Comparison of ENCODE assay signal across 1 cellular context in the genomic region with DNA sequence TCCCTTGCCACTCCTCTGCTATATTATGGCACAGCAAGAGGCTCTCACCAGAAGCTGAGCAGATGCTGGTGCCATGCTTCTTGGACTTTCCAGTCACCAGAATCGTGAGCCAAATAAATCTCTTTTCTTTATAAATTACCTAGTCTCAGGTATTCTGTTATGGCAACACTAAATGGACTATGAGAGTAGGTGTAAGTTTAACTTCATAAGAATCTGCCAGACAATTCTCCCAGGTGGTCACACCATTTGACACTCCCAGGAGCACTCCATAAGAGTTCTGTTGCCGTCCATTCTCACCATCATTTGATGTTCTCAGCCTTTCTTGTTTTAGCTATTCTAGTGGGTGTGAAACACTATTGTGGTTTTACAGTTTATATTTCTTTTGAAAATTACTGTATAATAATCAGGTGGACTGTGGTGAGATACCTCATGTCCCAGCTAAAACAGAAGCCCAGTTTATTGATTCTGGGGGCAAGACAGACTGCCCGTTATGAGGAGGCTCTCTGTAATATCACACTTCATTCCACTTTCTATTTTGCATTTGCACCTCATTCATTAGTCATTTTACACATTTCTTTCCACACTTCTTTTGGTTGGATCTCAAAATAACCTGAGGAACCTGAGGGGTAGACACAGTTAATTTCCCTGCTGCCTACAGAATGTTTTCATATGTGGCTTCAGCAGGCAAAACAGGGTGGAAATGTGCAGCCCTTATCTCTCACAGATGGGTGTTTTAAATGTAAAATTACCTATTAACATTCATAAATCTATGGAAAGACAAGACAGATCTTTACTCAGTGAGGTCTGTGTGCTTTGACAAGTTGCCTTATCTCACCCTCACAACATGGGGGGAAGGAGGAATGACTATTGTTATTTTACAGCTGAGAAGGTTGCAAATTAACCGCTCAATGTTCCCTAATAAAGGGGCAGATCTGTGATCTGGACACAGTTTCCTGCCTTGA.
TF ChIP-seq lines count a peak whose summit lies in the region.

No MANE protein-coding gene starts in this region.

TF ChIP-seq in K562, 482 proteins besides CTCF, POLR2A, EP300 and RAD21 (continued from another document and continues in another):
- TF ChIP-seq, protein P1, sequence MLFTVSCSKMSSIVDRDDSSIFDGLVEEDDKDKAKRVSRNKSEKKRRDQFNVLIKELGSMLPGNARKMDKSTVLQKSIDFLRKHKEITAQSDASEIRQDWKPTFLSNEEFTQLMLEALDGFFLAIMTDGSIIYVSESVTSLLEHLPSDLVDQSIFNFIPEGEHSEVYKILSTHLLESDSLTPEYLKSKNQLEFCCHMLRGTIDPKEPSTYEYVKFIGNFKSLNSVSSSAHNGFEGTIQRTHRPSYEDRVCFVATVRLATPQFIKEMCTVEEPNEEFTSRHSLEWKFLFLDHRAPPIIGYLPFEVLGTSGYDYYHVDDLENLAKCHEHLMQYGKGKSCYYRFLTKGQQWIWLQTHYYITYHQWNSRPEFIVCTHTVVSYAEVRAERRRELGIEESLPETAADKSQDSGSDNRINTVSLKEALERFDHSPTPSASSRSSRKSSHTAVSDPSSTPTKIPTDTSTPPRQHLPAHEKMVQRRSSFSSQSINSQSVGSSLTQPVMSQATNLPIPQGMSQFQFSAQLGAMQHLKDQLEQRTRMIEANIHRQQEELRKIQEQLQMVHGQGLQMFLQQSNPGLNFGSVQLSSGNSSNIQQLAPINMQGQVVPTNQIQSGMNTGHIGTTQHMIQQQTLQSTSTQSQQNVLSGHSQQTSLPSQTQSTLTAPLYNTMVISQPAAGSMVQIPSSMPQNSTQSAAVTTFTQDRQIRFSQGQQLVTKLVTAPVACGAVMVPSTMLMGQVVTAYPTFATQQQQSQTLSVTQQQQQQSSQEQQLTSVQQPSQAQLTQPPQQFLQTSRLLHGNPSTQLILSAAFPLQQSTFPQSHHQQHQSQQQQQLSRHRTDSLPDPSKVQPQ (CRISPR knock-in tag; IDR thresholded peaks at IDR 0.05; ENCODE audit: borderline replicate concordance): no peak
- TF ChIP-seq POLR2B (IDR thresholded peaks at IDR 0.05; ENCODE audit: low read depth, partially characterized antibody) (no peak), OTX1 (CRISPR knock-in tag; IDR thresholded peaks at IDR 0.05) (no peak), MAFK (IDR thresholded peaks at IDR 0.05; ENCODE audit: low read length) (peak; percentile 62), KDM1A (IDR thresholded peaks at IDR 0.05) (peak; percentile 84 to 91), TAF9B (IDR thresholded peaks at IDR 0.05; ENCODE audit: partially characterized antibody) (peak; percentile 82), ZNF41 (CRISPR knock-in tag; conservative IDR thresholded peaks at IDR 0.05) (no peak), ZNF143 (CRISPR knock-in tag; IDR thresholded peaks at IDR 0.05) (no peak), POLR3A (IDR thresholded peaks at IDR 0.05; ENCODE audit: borderline replicate concordance, extremely low read depth, insufficient read depth, insufficient read length) (no peak), ZBED1 (IDR thresholded peaks at IDR 0.05) (peak; percentile 88), TEAD2 (tag; IDR thresholded peaks at IDR 0.05) (no peak), ZNF140 (CRISPR knock-in tag; IDR thresholded peaks at IDR 0.05) (no peak), CBX1 (IDR thresholded peaks at IDR 0.05; ENCODE audit: low read depth) (no peak), ZNF274 (IDR thresholded peaks at IDR 0.05; ENCODE audit: borderline replicate concordance, low read depth, low read length) (peak; percentile 62; the same call in 1 of the 2 replicates), EHMT2 (IDR thresholded peaks at IDR 0.05) (peak; percentile 95), TCF3 (CRISPR knock-in tag; IDR thresholded peaks at IDR 0.05) (peak; percentile 98), ETV1 (tag; conservative IDR thresholded peaks at IDR 0.05; ENCODE audit: low read depth) (peak; percentile 79), TOE1 (IDR thresholded peaks at IDR 0.05; ENCODE audit: borderline replicate concordance) (peak; percentile 35; the same call in 1 of the 2 replicates), TOE1 (CRISPR knock-in tag; IDR thresholded peaks at IDR 0.05; ENCODE audit: borderline replicate concordance, low read depth) (no peak), SNRNP70 (optimal IDR thresholded peaks at IDR 0.05; ENCODE audit: low read depth, low read length) (no peak), RBM34 (IDR thresholded peaks at IDR 0.05; ENCODE audit: borderline replicate concordance, insufficient read depth, low read length) (no peak), MAZ (CRISPR knock-in tag; conservative IDR thresholded peaks at IDR 0.05 in 1 of 2, IDR thresholded peaks at IDR 0.05 in 1 of 2) (peak; percentile 68 to 77; a peak in 3 of 4 replicates), HDAC6 (IDR thresholded peaks at IDR 0.05; ENCODE audit: low read depth, low read length) (no peak), HDGF (IDR thresholded peaks at IDR 0.05) (no peak), HEY1 (CRISPR knock-in tag; IDR thresholded peaks at IDR 0.05; ENCODE audit: borderline replicate concordance) (0 out of 2 replicates have a peak, but pooled peaks have one; percentile 82), EZH2 (IDR thresholded peaks at IDR 0.05; ENCODE audit: borderline replicate concordance, low read depth, low read length) (no peak; the same call in 1 of the 2 replicates), ZNF76 (CRISPR knock-in tag; IDR thresholded peaks at IDR 0.05; ENCODE audit: borderline replicate concordance) (peak; percentile 17; the same call in 1 of the 2 replicates), SMAD4 (CRISPR knock-in tag; conservative IDR thresholded peaks at IDR 0.05) (peak; percentile 94), BRCA1 (IDR thresholded peaks at IDR 0.05) (no peak), BRCA1 (CRISPR knock-in tag; IDR thresholded peaks at IDR 0.05) (no peak), MECOM (CRISPR knock-in tag; IDR thresholded peaks at IDR 0.05) (peak; percentile 89), BCOR (IDR thresholded peaks at IDR 0.05) (peak; percentile 57; the same call in 1 of the 2 replicates), TSC22D4 (tag; IDR thresholded peaks at IDR 0.05) (no peak), ZNF3 (CRISPR knock-in tag; IDR thresholded peaks at IDR 0.05) (no peak), PHB2 (IDR thresholded peaks at IDR 0.05; ENCODE audit: low read depth) (peak; percentile 89), MXI1 (IDR thresholded peaks at IDR 0.05; ENCODE audit: low read depth, low read length) (0 out of 2 replicates have a peak, but pooled peaks have one; percentile 63), RBM15 (IDR thresholded peaks at IDR 0.05; ENCODE audit: insufficient read depth, low read length) (no peak), XRCC3 (IDR thresholded peaks at IDR 0.05) (no peak), EWSR1 (IDR thresholded peaks at IDR 0.05; ENCODE audit: borderline replicate concordance, low read depth, partially characterized antibody) (no peak), ZNF23 (CRISPR knock-in tag; IDR thresholded peaks at IDR 0.05) (no peak), DMBX1 (CRISPR knock-in tag; IDR thresholded peaks at IDR 0.05; ENCODE audit: borderline replicate concordance) (peak; percentile 89), HMG20B (CRISPR knock-in tag; IDR thresholded peaks at IDR 0.05) (no peak), FOXA3 (CRISPR knock-in tag; conservative IDR thresholded peaks at IDR 0.05 in 1 of 2, IDR thresholded peaks at IDR 0.05 in 1 of 2) (peak; percentile 93 to 94)
- TF ChIP-seq, protein P2, sequence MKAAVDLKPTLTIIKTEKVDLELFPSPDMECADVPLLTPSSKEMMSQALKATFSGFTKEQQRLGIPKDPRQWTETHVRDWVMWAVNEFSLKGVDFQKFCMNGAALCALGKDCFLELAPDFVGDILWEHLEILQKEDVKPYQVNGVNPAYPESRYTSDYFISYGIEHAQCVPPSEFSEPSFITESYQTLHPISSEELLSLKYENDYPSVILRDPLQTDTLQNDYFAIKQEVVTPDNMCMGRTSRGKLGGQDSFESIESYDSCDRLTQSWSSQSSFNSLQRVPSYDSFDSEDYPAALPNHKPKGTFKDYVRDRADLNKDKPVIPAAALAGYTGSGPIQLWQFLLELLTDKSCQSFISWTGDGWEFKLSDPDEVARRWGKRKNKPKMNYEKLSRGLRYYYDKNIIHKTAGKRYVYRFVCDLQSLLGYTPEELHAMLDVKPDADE (conservative IDR thresholded peaks at IDR 0.05; ENCODE audit: control insufficient read depth, low read depth, low read length): no peak
- TF ChIP-seq, protein P3, sequence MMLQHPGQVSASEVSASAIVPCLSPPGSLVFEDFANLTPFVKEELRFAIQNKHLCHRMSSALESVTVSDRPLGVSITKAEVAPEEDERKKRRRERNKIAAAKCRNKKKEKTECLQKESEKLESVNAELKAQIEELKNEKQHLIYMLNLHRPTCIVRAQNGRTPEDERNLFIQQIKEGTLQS (IDR thresholded peaks at IDR 0.05): peak; percentile 63; the same call in 1 of the 2 replicates
- TF ChIP-seq, protein P3 (CRISPR knock-in tag; conservative IDR thresholded peaks at IDR 0.05): no peak
- TF ChIP-seq, protein P4, sequence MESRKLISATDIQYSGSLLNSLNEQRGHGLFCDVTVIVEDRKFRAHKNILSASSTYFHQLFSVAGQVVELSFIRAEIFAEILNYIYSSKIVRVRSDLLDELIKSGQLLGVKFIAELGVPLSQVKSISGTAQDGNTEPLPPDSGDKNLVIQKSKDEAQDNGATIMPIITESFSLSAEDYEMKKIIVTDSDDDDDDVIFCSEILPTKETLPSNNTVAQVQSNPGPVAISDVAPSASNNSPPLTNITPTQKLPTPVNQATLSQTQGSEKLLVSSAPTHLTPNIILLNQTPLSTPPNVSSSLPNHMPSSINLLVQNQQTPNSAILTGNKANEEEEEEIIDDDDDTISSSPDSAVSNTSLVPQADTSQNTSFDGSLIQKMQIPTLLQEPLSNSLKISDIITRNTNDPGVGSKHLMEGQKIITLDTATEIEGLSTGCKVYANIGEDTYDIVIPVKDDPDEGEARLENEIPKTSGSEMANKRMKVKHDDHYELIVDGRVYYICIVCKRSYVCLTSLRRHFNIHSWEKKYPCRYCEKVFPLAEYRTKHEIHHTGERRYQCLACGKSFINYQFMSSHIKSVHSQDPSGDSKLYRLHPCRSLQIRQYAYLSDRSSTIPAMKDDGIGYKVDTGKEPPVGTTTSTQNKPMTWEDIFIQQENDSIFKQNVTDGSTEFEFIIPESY (CRISPR knock-in tag; IDR thresholded peaks at IDR 0.05): peak; percentile 12; the same call in 1 of the 2 replicates
- TF ChIP-seq, protein P5, sequence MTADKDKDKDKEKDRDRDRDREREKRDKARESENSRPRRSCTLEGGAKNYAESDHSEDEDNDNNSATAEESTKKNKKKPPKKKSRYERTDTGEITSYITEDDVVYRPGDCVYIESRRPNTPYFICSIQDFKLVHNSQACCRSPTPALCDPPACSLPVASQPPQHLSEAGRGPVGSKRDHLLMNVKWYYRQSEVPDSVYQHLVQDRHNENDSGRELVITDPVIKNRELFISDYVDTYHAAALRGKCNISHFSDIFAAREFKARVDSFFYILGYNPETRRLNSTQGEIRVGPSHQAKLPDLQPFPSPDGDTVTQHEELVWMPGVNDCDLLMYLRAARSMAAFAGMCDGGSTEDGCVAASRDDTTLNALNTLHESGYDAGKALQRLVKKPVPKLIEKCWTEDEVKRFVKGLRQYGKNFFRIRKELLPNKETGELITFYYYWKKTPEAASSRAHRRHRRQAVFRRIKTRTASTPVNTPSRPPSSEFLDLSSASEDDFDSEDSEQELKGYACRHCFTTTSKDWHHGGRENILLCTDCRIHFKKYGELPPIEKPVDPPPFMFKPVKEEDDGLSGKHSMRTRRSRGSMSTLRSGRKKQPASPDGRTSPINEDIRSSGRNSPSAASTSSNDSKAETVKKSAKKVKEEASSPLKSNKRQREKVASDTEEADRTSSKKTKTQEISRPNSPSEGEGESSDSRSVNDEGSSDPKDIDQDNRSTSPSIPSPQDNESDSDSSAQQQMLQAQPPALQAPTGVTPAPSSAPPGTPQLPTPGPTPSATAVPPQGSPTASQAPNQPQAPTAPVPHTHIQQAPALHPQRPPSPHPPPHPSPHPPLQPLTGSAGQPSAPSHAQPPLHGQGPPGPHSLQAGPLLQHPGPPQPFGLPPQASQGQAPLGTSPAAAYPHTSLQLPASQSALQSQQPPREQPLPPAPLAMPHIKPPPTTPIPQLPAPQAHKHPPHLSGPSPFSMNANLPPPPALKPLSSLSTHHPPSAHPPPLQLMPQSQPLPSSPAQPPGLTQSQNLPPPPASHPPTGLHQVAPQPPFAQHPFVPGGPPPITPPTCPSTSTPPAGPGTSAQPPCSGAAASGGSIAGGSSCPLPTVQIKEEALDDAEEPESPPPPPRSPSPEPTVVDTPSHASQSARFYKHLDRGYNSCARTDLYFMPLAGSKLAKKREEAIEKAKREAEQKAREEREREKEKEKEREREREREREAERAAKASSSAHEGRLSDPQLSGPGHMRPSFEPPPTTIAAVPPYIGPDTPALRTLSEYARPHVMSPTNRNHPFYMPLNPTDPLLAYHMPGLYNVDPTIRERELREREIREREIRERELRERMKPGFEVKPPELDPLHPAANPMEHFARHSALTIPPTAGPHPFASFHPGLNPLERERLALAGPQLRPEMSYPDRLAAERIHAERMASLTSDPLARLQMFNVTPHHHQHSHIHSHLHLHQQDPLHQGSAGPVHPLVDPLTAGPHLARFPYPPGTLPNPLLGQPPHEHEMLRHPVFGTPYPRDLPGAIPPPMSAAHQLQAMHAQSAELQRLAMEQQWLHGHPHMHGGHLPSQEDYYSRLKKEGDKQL (CRISPR knock-in tag; IDR thresholded peaks at IDR 0.05; ENCODE audit: borderline replicate concordance): no peak
- TF ChIP-seq, protein P6, sequence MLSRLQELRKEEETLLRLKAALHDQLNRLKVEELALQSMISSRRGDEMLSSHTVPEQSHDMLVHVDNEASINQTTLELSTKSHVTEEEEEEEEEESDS (CRISPR knock-in tag; IDR thresholded peaks at IDR 0.05): no peak
- TF ChIP-seq, protein P7, sequence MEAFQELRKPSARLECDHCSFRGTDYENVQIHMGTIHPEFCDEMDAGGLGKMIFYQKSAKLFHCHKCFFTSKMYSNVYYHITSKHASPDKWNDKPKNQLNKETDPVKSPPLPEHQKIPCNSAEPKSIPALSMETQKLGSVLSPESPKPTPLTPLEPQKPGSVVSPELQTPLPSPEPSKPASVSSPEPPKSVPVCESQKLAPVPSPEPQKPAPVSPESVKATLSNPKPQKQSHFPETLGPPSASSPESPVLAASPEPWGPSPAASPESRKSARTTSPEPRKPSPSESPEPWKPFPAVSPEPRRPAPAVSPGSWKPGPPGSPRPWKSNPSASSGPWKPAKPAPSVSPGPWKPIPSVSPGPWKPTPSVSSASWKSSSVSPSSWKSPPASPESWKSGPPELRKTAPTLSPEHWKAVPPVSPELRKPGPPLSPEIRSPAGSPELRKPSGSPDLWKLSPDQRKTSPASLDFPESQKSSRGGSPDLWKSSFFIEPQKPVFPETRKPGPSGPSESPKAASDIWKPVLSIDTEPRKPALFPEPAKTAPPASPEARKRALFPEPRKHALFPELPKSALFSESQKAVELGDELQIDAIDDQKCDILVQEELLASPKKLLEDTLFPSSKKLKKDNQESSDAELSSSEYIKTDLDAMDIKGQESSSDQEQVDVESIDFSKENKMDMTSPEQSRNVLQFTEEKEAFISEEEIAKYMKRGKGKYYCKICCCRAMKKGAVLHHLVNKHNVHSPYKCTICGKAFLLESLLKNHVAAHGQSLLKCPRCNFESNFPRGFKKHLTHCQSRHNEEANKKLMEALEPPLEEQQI (IDR thresholded peaks at IDR 0.05): peak; percentile 94
- TF ChIP-seq, protein P8, sequence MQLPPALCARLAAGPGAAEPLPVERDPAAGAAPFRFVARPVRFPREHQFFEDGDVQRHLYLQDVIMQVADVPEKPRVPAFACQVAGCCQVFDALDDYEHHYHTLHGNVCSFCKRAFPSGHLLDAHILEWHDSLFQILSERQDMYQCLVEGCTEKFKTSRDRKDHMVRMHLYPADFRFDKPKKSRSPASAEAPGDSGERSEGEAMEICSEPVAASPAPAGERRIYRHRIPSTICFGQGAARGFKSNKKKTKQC (CRISPR knock-in tag; IDR thresholded peaks at IDR 0.05): no peak
